Comparison of ENCODE assay signal across 12 cellular contexts in genomic region chr3:11201246-11202024, GRCh38. TPM values are rescaled to one million over a fixed set of nuclear protein-coding genes. Genes with fewer than 3 reads are reported as not detected.
DNase-seq lines count a peak whose midpoint lies in the region; ATAC-seq and TF ChIP-seq lines count a peak whose summit lies in the region.
"Had no signal": no experiment of that assay in that cellular context is flagged by ENCODE, and none has a peak within 500 bp of the region (broad histone marks: within the 10 kb centered on the region; RNA-seq: fewer than 3 reads in every experiment).

No MANE protein-coding gene starts in this region.

- no peaks in the 10 kb centered on the region for H3K9me3 Mint-ChIP-seq in neural progenitor cell

- H3K27ac ChIP-seq in RWPE1 (peak overlapping the region; percentile 99), osteoblast (ENCODE audit: low read depth, low read length) (peak overlapping the region; percentile 31), sigmoid colon (peak overlapping the region in 2 of 4 donors; percentile 18 to 19), neural progenitor cell (no peak overlapping the region)
- H3K27ac ChIP-seq: BLaER1 had no signal

- peak overlapping the region; percentile 2 for H2AFZ ChIP-seq in osteoblast (ENCODE audit: low read length)
- H2AFZ ChIP-seq in neural progenitor cell (replicated peaks) = no peak overlapping the region

- CTCF ChIA-PET in RWPE1 (lab: Yijun Ruan, JAX) = interaction anchor here (0.6 kb wide), 1 partner anchor 897 kb away, joined by 3 read pairs; no protein-coding TSS in a partner anchor

- no peak for TF ChIP-seq POLR2A in sigmoid colon (IDR thresholded peaks at IDR 0.05)

- no peak overlapping the region for H3K9ac ChIP-seq in neural progenitor cell
- H3K9ac ChIP-seq: BLaER1 had no signal

- POLR2A ChIA-PET in RWPE1 (lab: Yijun Ruan, JAX; ENCODE audit: low non-redundant PET) = no interaction called here

- ATAC-seq in esophagus mucosa (peak; percentile 63), GM19035 (IDR thresholded peaks at IDR 0.05; ENCODE audit: unreplicated experiment) (no peak)

- DNase-seq in EL (peak; percentile 45), RWPE1 (ENCODE audit: low spot score) (peak; percentile 46), osteoblast (ENCODE audit: insufficient read length, low spot score, missing footprints) (no peak), sigmoid colon (no peak), islet precursor cell (no peak), neural progenitor cell (ENCODE audit: low spot score) (no peak)
- DNase-seq: KG1, kidney, NCI-H774 had no signal

- peaks cover 13% of the 10 kb centered on the region for H3K27me3 Mint-ChIP-seq in neural progenitor cell (ENCODE audit: insufficient read depth, low read depth)

- H3K4me3 ChIP-seq in osteoblast (ENCODE audit: insufficient read depth, low read length) (no peak overlapping the region), sigmoid colon (no peak overlapping the region), neural progenitor cell (no peak overlapping the region)
- H3K4me3 ChIP-seq: BLaER1 had no signal

- 33 to 69% methylated on average over 7 of the region's 7 CpGs for WGBS in sigmoid colon, 2 donors

- no peak overlapping the region for H3K27ac Mint-ChIP-seq in neural progenitor cell

- H4K20me1 ChIP-seq in osteoblast (ENCODE audit: insufficient read depth, low read length) (peaks cover 3% of the 10 kb centered on the region), neural progenitor cell (ENCODE audit: low read depth) (no peaks in the 10 kb centered on the region)
- H4K20me1 ChIP-seq: BLaER1 had no signal

- H3K4me1 Mint-ChIP-seq in neural progenitor cell = peaks cover 11% of the 10 kb centered on the region

- no peaks in the 10 kb centered on the region for H3K9me3 ChIP-seq in osteoblast (ENCODE audit: low read depth, low read length)
- H3K9me3 ChIP-seq in sigmoid colon = no peaks in the 10 kb centered on the region
- H3K9me3 ChIP-seq in neural progenitor cell (ENCODE audit: low read depth) = no peaks in the 10 kb centered on the region
- H3K9me3 ChIP-seq: BLaER1 had no signal

- no peaks in the 10 kb centered on the region for H3K27me3 ChIP-seq in osteoblast (ENCODE audit: insufficient read depth, low read length)
- no peaks in the 10 kb centered on the region for H3K27me3 ChIP-seq in sigmoid colon
- H3K27me3 ChIP-seq in neural progenitor cell = no peaks in the 10 kb centered on the region
- H3K27me3 ChIP-seq: BLaER1 had no signal

- H3F3A ChIP-seq in neural progenitor cell (ENCODE audit: low read depth) = no peaks in the 10 kb centered on the region

- no peaks in the 10 kb centered on the region for H3K36me3 Mint-ChIP-seq in neural progenitor cell

- H3K4me2 ChIP-seq in osteoblast (ENCODE audit: insufficient read depth, low read length) = peak overlapping the region; percentile 21
- H3K4me2 ChIP-seq in neural progenitor cell = no peak overlapping the region
- H3K4me2 ChIP-seq: BLaER1 had no signal

- peaks cover 57% of the 10 kb centered on the region for H3K79me2 ChIP-seq in osteoblast (ENCODE audit: insufficient read depth, low read length)
- no peaks in the 10 kb centered on the region for H3K79me2 ChIP-seq in neural progenitor cell (ENCODE audit: low read depth)

- TF ChIP-seq EP300 in sigmoid colon (IDR thresholded peaks at IDR 0.05) = no peak

- TF ChIP-seq CTCF in RWPE1 (conservative IDR thresholded peaks at IDR 0.05; ENCODE audit: low read depth) (no peak), osteoblast (IDR thresholded peaks at IDR 0.05; ENCODE audit: extremely low read depth, low read depth, low read length) (no peak), sigmoid colon (IDR thresholded peaks at IDR 0.05) (no peak), neural progenitor cell (IDR thresholded peaks at IDR 0.05) (no peak)

- no peak overlapping the region for H3K4me3 Mint-ChIP-seq in neural progenitor cell

- H3K4me1 ChIP-seq in osteoblast (ENCODE audit: insufficient read depth, low read length) (peaks cover 19% of the 10 kb centered on the region), sigmoid colon (peaks cover 0 to 48% (median 37%) of the 10 kb centered on the region in 4 donors), neural progenitor cell (peaks cover 6% of the 10 kb centered on the region)
- H3K4me1 ChIP-seq: BLaER1 had no signal

- intact Hi-C loops in sigmoid colon (cut with DNase I) = no loop called here

- H3K36me3 ChIP-seq in osteoblast (ENCODE audit: insufficient read depth, low read length) (peaks cover 7% of the 10 kb centered on the region), sigmoid colon (no peaks in the 10 kb centered on the region), neural progenitor cell (no peaks in the 10 kb centered on the region)
- H3K36me3 ChIP-seq: BLaER1 had no signal

RNA-seq across cellular contexts. Expression of gene HRH1, which starts 47.1 kb away (rescaled TPM):
- total RNA-seq in esophagus mucosa (4.2 TPM), osteoblast (9.8 and 12.4 TPM in 2 replicates), sigmoid colon (10 to 100 TPM in 1 of 4 donors, 1 to 10 TPM in 3; 3.9 to 57.3 (median 4.6) TPM), neural progenitor cell (ENCODE audit: low replicate concordance) (0.09 and 0.19 TPM in 2 replicates)
- 1 to 10 TPM; 1.8 to 8.3 (median 2.8) TPM for polyA plus RNA-seq in sigmoid colon

Comparison
In these comparisons a context has a peak if more than half of its experiments do, and no peak if none do; other contexts are left out.
1. DNase-seq: peak in EL (single experiment) and RWPE1 (single experiment); none in osteoblast (single experiment), sigmoid colon (single experiment), islet precursor cell (single experiment) and neural progenitor cell (single experiment).